ENCODE assay signal across 26 cellular contexts in genomic region chr19:3293560-3293959, GRCh38.
"Had no signal": no experiment of that assay in that cellular context is flagged by ENCODE, and none has a peak within 500 bp of the region (broad histone marks: within the 10 kb centered on the region; RNA-seq: fewer than 3 reads in every experiment).

No MANE protein-coding gene starts in this region.

- H3K4me1 ChIP-seq: neural progenitor cell, parathyroid adenoma, psoas muscle, spleen, suprapubic skin, testis, upper lobe of right lung, uterus had no signal

- DNase-seq: natural killer cell; occipital lobe; ovary; psoas muscle; spleen; stimulated activated CD4-positive, alpha-beta T cell treated with anti-CD3 and anti-CD28 coated beads, Interleukin-12 subunit alpha, Interleukin-12 subunit beta, amount 100 ng/mL, for 4 hours; stimulated activated CD4-positive, alpha-beta T cell treated with anti-CD3 and anti-CD28 coated beads, Interleukin-1b, Interleukin-23, amount 100 ng/mL, for 48 hours; stimulated activated CD4-positive, alpha-beta T cell treated with anti-CD3 and anti-CD28 coated beads, Interleukin-4, amount 100 ng/mL, for 1 hour; stimulated activated CD4-positive, alpha-beta T cell treated with anti-CD3 and anti-CD28 coated beads, Interleukin-4, amount 100 ng/mL, for 4 hours; stimulated activated CD8-positive, alpha-beta memory T cell treated with anti-CD3 and anti-CD28 coated beads, Interleukin-4, amount 100 ng/mL, for 48 hours; stimulated activated naive CD4-positive, alpha-beta T cell; stimulated activated naive CD8-positive, alpha-beta T cell treated with anti-CD3 and anti-CD28 coated beads, Interleukin-15, amount 100 ng/mL, for 72 hours; stimulated activated naive CD8-positive, alpha-beta T cell treated with anti-CD3 and anti-CD28 coated beads, Interleukin-15, Interleukin-2, amounts not matched to agents 100 U/mL and 50 U/mL, for 24 hours; substantia nigra; testis; tibial artery; upper lobe of right lung; uterus had no signal

- H3K27ac ChIP-seq: neural progenitor cell, ovary, parathyroid adenoma, psoas muscle, skin epidermis, spleen, suprapubic skin, testis, tibial artery, transverse colon, upper lobe of right lung, uterus had no signal

- H3K36me3 ChIP-seq: neural progenitor cell, ovary, spleen, suprapubic skin, tibial artery, transverse colon, upper lobe of right lung, uterus had no signal

- ATAC-seq: natural killer cell; psoas muscle; sciatic nerve; stimulated activated memory B cell treated with anti-CD40 and anti-IgM and Interleukin-4, amounts not matched to agents 10 μg/mL and 1 μg/mL and 100 μg/mL, for 72 hours; stimulated activated naive CD8-positive, alpha-beta T cell treated with anti-CD3 and anti-CD28 coated beads, Interleukin-15, amount 100 ng/mL, for 72 hours; stimulated activated naive CD8-positive, alpha-beta T cell treated with anti-CD3 and anti-CD28 coated beads, Interleukin-15, Interleukin-2, amounts not matched to agents 100 U/mL and 50 U/mL, for 24 hours; upper lobe of right lung had no signal

- H3K27me3 ChIP-seq: neural progenitor cell, ovary, testis had no signal

- H3K9me3 ChIP-seq: ovary, psoas muscle, spleen, suprapubic skin, testis, tibial artery, transverse colon, upper lobe of right lung, uterus had no signal

- H3K4me3 ChIP-seq: neural progenitor cell, ovary, psoas muscle, skin epidermis, smooth muscle cell, spleen, suprapubic skin, testis, tibial artery, transverse colon, upper lobe of right lung, uterus had no signal
